8 cellular contexts compared by ENCODE assay signal in genomic region chr17:2814049-2814448, GRCh38. TPM values are rescaled to one million over a fixed set of nuclear protein-coding genes. Genes with fewer than 3 reads are reported as not detected.
DNase-seq lines count a peak whose midpoint lies in the region; FAIRE-seq and TF ChIP-seq lines count a peak whose summit lies in the region.

No MANE protein-coding gene starts in this region.

- peak overlapping the region; percentile 93 for H3K27ac Mint-ChIP-seq in activated naive CD4-positive, alpha-beta T cell treated with anti-CD3 and anti-CD28 coated beads, Interleukin-2, amount 10 ng/mL, durations not matched to agents 7 days and 5 days
- H3K27ac Mint-ChIP-seq in astrocyte (ENCODE audit: unreplicated experiment): no peak overlapping the region

- 42% methylated on average over 4 of the region's 5 CpGs for WGBS in suprapubic skin

- no peaks in the 10 kb centered on the region for H3K9me3 Mint-ChIP-seq in activated naive CD4-positive, alpha-beta T cell treated with anti-CD3 and anti-CD28 coated beads, Interleukin-2, amount 10 ng/mL, durations not matched to agents 7 days and 5 days
- no peaks in the 10 kb centered on the region for H3K9me3 Mint-ChIP-seq in astrocyte (ENCODE audit: unreplicated experiment)

- H3K9ac ChIP-seq in astrocyte (ENCODE audit: low read length) (no peak overlapping the region), Karpas-422 (ENCODE audit: low read length) (no peak overlapping the region)

- H3K4me2 ChIP-seq in astrocyte (ENCODE audit: low read length) (no peak overlapping the region), Karpas-422 (ENCODE audit: low read depth, low read length, poor library complexity, severe bottlenecking) (no peak overlapping the region)

- H3K4me1 ChIP-seq in astrocyte (ENCODE audit: insufficient read depth, low read length) (peaks cover 14% of the 10 kb centered on the region), suprapubic skin (peaks cover 13% of the 10 kb centered on the region), Karpas-422 (ENCODE audit: low read length) (no peaks in the 10 kb centered on the region)

- H3K79me2 ChIP-seq in astrocyte (ENCODE audit: insufficient read depth, low read length) (no peaks in the 10 kb centered on the region), Karpas-422 (ENCODE audit: low read length) (no peaks in the 10 kb centered on the region)

- TF ChIP-seq CTCF in HL-60 (IDR thresholded peaks at IDR 0.05; ENCODE audit: insufficient read depth, low read length): no peak
- no peak for TF ChIP-seq CTCF in astrocyte (IDR thresholded peaks at IDR 0.05; ENCODE audit: insufficient read depth, low read depth, low read length)
- no peak for TF ChIP-seq CTCF in suprapubic skin (IDR thresholded peaks at IDR 0.05)

- H3K27me3 Mint-ChIP-seq in activated naive CD4-positive, alpha-beta T cell treated with anti-CD3 and anti-CD28 coated beads, Interleukin-2, amount 10 ng/mL, durations not matched to agents 7 days and 5 days: peaks cover 60% of the 10 kb centered on the region
- H3K27me3 Mint-ChIP-seq in astrocyte (ENCODE audit: low read depth, unreplicated experiment): peaks cover 3% of the 10 kb centered on the region

- H3K4me3 ChIP-seq in HL-60 (replicated peaks; ENCODE audit: insufficient read depth, low read length) (peak overlapping the region; percentile 30), astrocyte (ENCODE audit: insufficient read depth, low read depth, low read length) (no peak overlapping the region), suprapubic skin (peak overlapping the region; percentile 21), Karpas-422 (ENCODE audit: low read length) (no peak overlapping the region)

- H3K27ac ChIP-seq in HL-60 (replicated peaks) (no peak overlapping the region), astrocyte (ENCODE audit: low read depth, low read length) (no peak overlapping the region), suprapubic skin (no peak overlapping the region), Karpas-422 (ENCODE audit: low read length) (no peak overlapping the region)

- no peak for FAIRE-seq in astrocyte (lab: Jason Lieb, UNC)

- H3K27me3 ChIP-seq in HL-60 (ENCODE audit: insufficient read depth, poor library complexity, severe bottlenecking) (no peaks in the 10 kb centered on the region), astrocyte (ENCODE audit: insufficient read depth, low read length) (no peaks in the 10 kb centered on the region), suprapubic skin (peaks cover 3% of the 10 kb centered on the region), Karpas-422 (ENCODE audit: low read length) (no peaks in the 10 kb centered on the region)

- CTCF ChIA-PET in activated naive CD4-positive, alpha-beta T cell treated with anti-CD3 and anti-CD28 coated beads, Interleukin-2, amount 10 ng/mL, durations not matched to agents 7 days and 5 days (lab: Charles Lee): interaction anchor here (1.0 to 2.3 kb wide), 11 partner anchors 11 to 116 kb away, joined by 3 to 22 read pairs (median 5); partner anchors contain the start of gene RAP1GAP2

- TF ChIP-seq EP300 in suprapubic skin (IDR thresholded peaks at IDR 0.05): no peak

- peak overlapping the region; percentile 66 for H3K4me3 Mint-ChIP-seq in activated naive CD4-positive, alpha-beta T cell treated with anti-CD3 and anti-CD28 coated beads, Interleukin-2, amount 10 ng/mL, durations not matched to agents 7 days and 5 days
- no peak overlapping the region for H3K4me3 Mint-ChIP-seq in astrocyte (ENCODE audit: unreplicated experiment)

- no peak for TF ChIP-seq POLR2A in suprapubic skin (IDR thresholded peaks at IDR 0.05)

- H3K36me3 ChIP-seq in astrocyte (ENCODE audit: insufficient read depth, low read length): no peaks in the 10 kb centered on the region
- H3K36me3 ChIP-seq in suprapubic skin: no peaks in the 10 kb centered on the region
- no peaks in the 10 kb centered on the region for H3K36me3 ChIP-seq in Karpas-422 (ENCODE audit: insufficient read depth, low read length)

- peaks cover 47% of the 10 kb centered on the region for H3K4me1 Mint-ChIP-seq in activated naive CD4-positive, alpha-beta T cell treated with anti-CD3 and anti-CD28 coated beads, Interleukin-2, amount 10 ng/mL, durations not matched to agents 7 days and 5 days
- H3K4me1 Mint-ChIP-seq in astrocyte (ENCODE audit: low read depth, unreplicated experiment): peaks cover 11% of the 10 kb centered on the region

- H2AFZ ChIP-seq in astrocyte (ENCODE audit: low read depth, low read length) (peak overlapping the region; percentile 60), Karpas-422 (ENCODE audit: low read length) (no peak overlapping the region)

- H3K9me3 ChIP-seq in astrocyte (ENCODE audit: insufficient read depth, low read depth, low read length) (no peaks in the 10 kb centered on the region), suprapubic skin (no peaks in the 10 kb centered on the region), Karpas-422 (ENCODE audit: low read length) (no peaks in the 10 kb centered on the region)

- DNase-seq in activated naive CD4-positive, alpha-beta T cell treated with anti-CD3 and anti-CD28 coated beads, Interleukin-2, amount 10 ng/mL, durations not matched to agents 7 days and 5 days: no peak
- no peak for DNase-seq in activated naive CD4-positive, alpha-beta T cell treated with anti-CD3 and anti-CD28 coated beads, Interleukin-2, amount 50 U/mL, for 16 hours
- DNase-seq in HL-60 (ENCODE audit: low read depth in 1 of 2, low spot score in 1 of 2) (no peak), astrocyte (ENCODE audit: low read depth) (no peak), suprapubic skin (ENCODE audit: low spot score in 2 of 2) (no peak), islet precursor cell (no peak), mesenteric fat pad (ENCODE audit: low spot score) (no peak), Karpas-422 (no peak)

- no peaks in the 10 kb centered on the region for H3K9me2 ChIP-seq in Karpas-422 (replicated peaks; ENCODE audit: insufficient read depth, low read length)

- no peaks in the 10 kb centered on the region for H4K20me1 ChIP-seq in astrocyte (ENCODE audit: insufficient read depth, low read length)
- H4K20me1 ChIP-seq in Karpas-422 (ENCODE audit: insufficient read depth, low read depth, low read length): no peaks in the 10 kb centered on the region

- peaks cover 16% of the 10 kb centered on the region for H3K36me3 Mint-ChIP-seq in activated naive CD4-positive, alpha-beta T cell treated with anti-CD3 and anti-CD28 coated beads, Interleukin-2, amount 10 ng/mL, durations not matched to agents 7 days and 5 days
- H3K36me3 Mint-ChIP-seq in astrocyte (ENCODE audit: low read depth, unreplicated experiment): no peaks in the 10 kb centered on the region

RNA-seq across cellular contexts. Expression of gene RAP1GAP2, which starts 17.8 kb away (rescaled TPM):
- total RNA-seq in astrocyte: 7.8 and 8.6 TPM in 2 replicates
- total RNA-seq in suprapubic skin: 10 to 100 TPM; 10.8 to 18.3 (median 12.6) TPM
- total RNA-seq in mesenteric fat pad: 10.4 TPM
- 6.0 and 11.7 TPM in 2 replicates for total RNA-seq in Karpas-422 (2014; rRNA removed; shearing (Covaris generic); ENCODE audit: low replicate concordance)

Comparison
In these comparisons a context has a peak if more than half of its experiments do, and no peak if none do; other contexts are left out.
1. H3K4me3 ChIP-seq: peak in HL-60 (single experiment) and suprapubic skin (single experiment); none in astrocyte (single experiment) and Karpas-422 (single experiment).